ENCODE assay signal across 17 cellular contexts in genomic region chr7:131002600-131002999, GRCh38.
"Had no signal": no experiment of that assay in that cellular context is flagged by ENCODE, and none has a peak within 500 bp of the region (broad histone marks: within the 10 kb centered on the region; RNA-seq: fewer than 3 reads in every experiment).

No MANE protein-coding gene starts in this region.

- ATAC-seq: heart right ventricle; naive thymus-derived CD4-positive, alpha-beta T cell had no signal

- DNase-seq: cortex of kidney; dorsolateral prefrontal cortex; effector CD8-positive, alpha-beta T cell; heart right ventricle; hypothalamus; kidney glomerular epithelial cell; mammary epithelial cell; naive thymus-derived CD4-positive, alpha-beta T cell; nephron progenitor cell; sigmoid colon; stimulated activated CD4-positive, alpha-beta T cell treated with anti-CD3 and anti-CD28 coated beads, Interleukin-12 subunit alpha, Interleukin-12 subunit beta, amount 100 ng/mL, for 4 hours; stimulated activated naive CD4-positive, alpha-beta T cell; stomach; substantia nigra; transverse colon had no signal

- H3K27me3 ChIP-seq: dorsolateral prefrontal cortex, heart right ventricle, sigmoid colon, stomach, transverse colon had no signal

- H3K27ac ChIP-seq: dorsolateral prefrontal cortex, heart right ventricle, sigmoid colon, skin epidermis, stomach, thoracic aorta, transverse colon had no signal

- H3K36me3 ChIP-seq: transverse colon had no signal

- H3K4me3 ChIP-seq: dorsolateral prefrontal cortex, heart right ventricle, sigmoid colon, skin epidermis, stomach, thoracic aorta, transverse colon had no signal

- H3K27ac Mint-ChIP-seq: naive thymus-derived CD4-positive, alpha-beta T cell; nephron progenitor cell had no signal

- H3K27me3 Mint-ChIP-seq: naive thymus-derived CD4-positive, alpha-beta T cell had no signal

- H3K4me3 Mint-ChIP-seq: nephron progenitor cell had no signal
